In genomic region chr10:28722065-28722803, GRCh38 we compare ENCODE assay signal across 9 cellular contexts. TPM values are rescaled to one million over a fixed set of nuclear protein-coding genes. Genes with fewer than 3 reads are reported as not detected.
A peak's percentile ranks its signal among the peaks of the same experiment; 100 is the strongest.
DNase-seq lines count a peak whose midpoint lies in the region; ATAC-seq, FAIRE-seq and TF ChIP-seq lines count a peak whose summit lies in the region.
"Had no signal": no experiment of that assay in that cellular context is flagged by ENCODE, and none has a peak within 500 bp of the region (broad histone marks: within the 10 kb centered on the region; RNA-seq: fewer than 3 reads in every experiment).

No MANE protein-coding gene starts in this region.

- H3K4me1 ChIP-seq in HepG2 (ENCODE audit: insufficient read depth, low read length): peaks cover 44% of the 10 kb centered on the region
- peaks cover 7 to 15% (median 10%) of the 10 kb centered on the region in 4 donors for H3K4me1 ChIP-seq in stomach

- H3K4me2 ChIP-seq in HepG2 (ENCODE audit: low read depth, low read length): peak overlapping the region; percentile 83

- H3K4me3 ChIP-seq in coronary artery (peak overlapping the region; percentile 67), HepG2 (replicated peaks in 1 of 3; ENCODE audit: insufficient read depth in 1 of 3, low read depth in 2 of 3, low read length in 3 of 3) (peak overlapping the region; percentile 59 to 72 (median 63)), stomach (peak overlapping the region; percentile 34 to 44 (median 40))

- no peaks in the 10 kb centered on the region for H3K36me3 ChIP-seq in HepG2 (replicated peaks in 1 of 2; ENCODE audit: control insufficient read depth in 1 of 2, insufficient read depth in 2 of 2, low read length in 2 of 2)
- H3K36me3 ChIP-seq in stomach: no peaks in the 10 kb centered on the region

- DNase-seq in DMS153 treated with DMSO at 0.1 percent for 48 hours (lab: John Stamatoyannopoulos, UW; ENCODE audit: unreplicated experiment): peak; percentile 28
- DNase-seq in NCI-H2081 treated with DMSO at 0.1 percent for 48 hours (lab: John Stamatoyannopoulos, UW): peak; percentile 1
- peak; percentile 75 for DNase-seq in coronary artery (ENCODE audit: low spot score)
- DNase-seq in HepG2 (ENCODE audit: low spot score): no peak
- DNase-seq in stomach: no peak

- TF ChIP-seq POLR2A in HepG2 (IDR thresholded peaks at IDR 0.05; ENCODE audit: insufficient read depth in 1 of 2, low read depth in 2 of 2, low read length in 2 of 2) (no peak), stomach (IDR thresholded peaks at IDR 0.05) (no peak)

- no peak for TF ChIP-seq CTCF in coronary artery (IDR thresholded peaks at IDR 0.05)
- TF ChIP-seq CTCF in HepG2 (CRISPR knock-in tag; IDR thresholded peaks at IDR 0.05): peak; percentile 8; the same call in 1 of the 2 replicates
- TF ChIP-seq CTCF in stomach (IDR thresholded peaks at IDR 0.05): no peak

- peak overlapping the region; percentile 17; the same call in 1 of the 2 replicates for H3K9ac ChIP-seq in HepG2 (ENCODE audit: insufficient read depth, low read depth, low read length)

- no peak for TF ChIP-seq RAD21 in HepG2 (CRISPR knock-in tag; IDR thresholded peaks at IDR 0.05)

- in situ Hi-C loops in HepG2 (cut with HindIII; ENCODE audit: extremely low pct_ligation_motif_present, low pct_unique_long_range_greater_than_20kb): no loop called here

- 1% methylated on average over 22 of the region's 46 CpGs for WGBS in HepG2 (ENCODE audit: low lambda C conversion rate)
- 2 to 4% (median 2%) methylated on average over 43 to 46 of the region's 46 CpGs for WGBS in stomach, 5 donors

- H3K79me2 ChIP-seq in HepG2 (ENCODE audit: insufficient read depth, low read length): no peaks in the 10 kb centered on the region

- no peaks in the 10 kb centered on the region for H3K27me3 ChIP-seq in HepG2 (ENCODE audit: control insufficient read depth in 1 of 2, insufficient read depth in 2 of 2, low read length in 2 of 2)
- peaks cover 0 to 50% (median 13%) of the 10 kb centered on the region in 3 donors for H3K27me3 ChIP-seq in stomach

- FAIRE-seq in HepG2 (lab: Jason Lieb, UNC): no peak
- FAIRE-seq: islet of Langerhans had no signal

- H3K9me3 ChIP-seq in HepG2 (ENCODE audit: low read length) (no peaks in the 10 kb centered on the region), stomach (no peaks in the 10 kb centered on the region)

- H4K20me1 ChIP-seq in HepG2 (ENCODE audit: insufficient read depth, low read length): no peaks in the 10 kb centered on the region

- intact Hi-C loops in HepG2 (cut with micrococcal nuclease; ENCODE audit: unreplicated experiment): loop anchor here (5.0 kb wide), 1 partner anchor 85 kb away; no protein-coding TSS in a partner anchor
- intact Hi-C loops in stomach (cut with DNase I; ENCODE audit: low total_unique reads): no loop called here

- CTCF ChIA-PET in HepG2 (lab: Yijun Ruan, JAX; ENCODE audit: low intra/inter-chr PET ratio, low total read pairs): no interaction called here

- POLR2A ChIA-PET in HepG2 (lab: Yijun Ruan, JAX): interaction anchor here (0.7 to 1.2 kb wide), 2 partner anchors 16 to 45 kb away, joined by 3 to 4 read pairs; partner anchors contain the start of gene BAMBI

- TF ChIP-seq EP300 in HepG2 (IDR thresholded peaks at IDR 0.05; ENCODE audit: low read depth in 2 of 2, low read length in 2 of 2): no peak
- TF ChIP-seq EP300 in HepG2 (CRISPR knock-in tag; IDR thresholded peaks at IDR 0.05; ENCODE audit: borderline replicate concordance): no peak
- no peak for TF ChIP-seq EP300 in stomach (IDR thresholded peaks at IDR 0.05)

- H2AFZ ChIP-seq in HepG2 (ENCODE audit: low read length): no peak overlapping the region

- H3K27ac ChIP-seq in coronary artery: peak overlapping the region; percentile 33 to 61
- no peak overlapping the region for H3K27ac ChIP-seq in HepG2 (ENCODE audit: extremely low read length, insufficient read depth, low read length)
- peak overlapping the region in 2 of 5 donors; percentile 2 to 57 for H3K27ac ChIP-seq in stomach

- TSS peak; percentile 63 for BruUV-seq in HepG2 (replicated peaks; lab: Mats Ljungman, UMichigan)

- ATAC-seq in HepG2 (peak; percentile 88), GM19455 (IDR thresholded peaks at IDR 0.05; ENCODE audit: unreplicated experiment) (no peak), HG03039 (IDR thresholded peaks at IDR 0.05; ENCODE audit: unreplicated experiment) (no peak), HG03432 (IDR thresholded peaks at IDR 0.05; ENCODE audit: unreplicated experiment) (no peak)

TF ChIP-seq in HepG2, 621 proteins besides CTCF, POLR2A, EP300 and RAD21 (continues in another document):
- no peak for TF ChIP-seq ZNF530 (CRISPR knock-in tag; IDR thresholded peaks at IDR 0.05; ENCODE audit: low read depth)
- TF ChIP-seq KDM3A (CRISPR knock-in tag; IDR thresholded peaks at IDR 0.05; ENCODE audit: low read depth): no peak
- TF ChIP-seq ZNF343 (CRISPR knock-in tag; IDR thresholded peaks at IDR 0.05): no peak
- no peak for TF ChIP-seq ZSCAN20 (CRISPR knock-in tag; IDR thresholded peaks at IDR 0.05; ENCODE audit: borderline replicate concordance)
- no peak for TF ChIP-seq ZSCAN29 (CRISPR knock-in tag; conservative IDR thresholded peaks at IDR 0.05)
- TF ChIP-seq FOXM1 (CRISPR knock-in tag; IDR thresholded peaks at IDR 0.05): no peak
- TF ChIP-seq NR2F2 (IDR thresholded peaks at IDR 0.05; ENCODE audit: borderline replicate concordance, low read depth): no peak
- TF ChIP-seq HOXA3 (CRISPR knock-in tag; IDR thresholded peaks at IDR 0.05): peak; percentile 32
- no peak for TF ChIP-seq NFE2L2 (IDR thresholded peaks at IDR 0.05; ENCODE audit: low read length)
- no peak for TF ChIP-seq ZNF333 (CRISPR knock-in tag; IDR thresholded peaks at IDR 0.05; ENCODE audit: borderline replicate concordance)
- TF ChIP-seq NRL (CRISPR knock-in tag; IDR thresholded peaks at IDR 0.05; ENCODE audit: borderline replicate concordance): 0 out of 2 replicates have a peak, but pooled peaks have one; percentile 25
- TF ChIP-seq ZNF691 (CRISPR knock-in tag; IDR thresholded peaks at IDR 0.05; ENCODE audit: borderline replicate concordance, low read depth): 0 out of 2 replicates have a peak, but pooled peaks have one; percentile 46
- no peak for TF ChIP-seq MIER2 (CRISPR knock-in tag; IDR thresholded peaks at IDR 0.05)
- TF ChIP-seq MED8 (CRISPR knock-in tag; IDR thresholded peaks at IDR 0.05; ENCODE audit: insufficient replicate concordance): no peak
- no peak for TF ChIP-seq ZNF749 (CRISPR knock-in tag; IDR thresholded peaks at IDR 0.05; ENCODE audit: borderline replicate concordance)
- TF ChIP-seq HCFC1 (IDR thresholded peaks at IDR 0.05; ENCODE audit: low read depth, low read length): no peak
- no peak; the same call in 1 of the 2 replicates for TF ChIP-seq ETV5 (CRISPR knock-in tag; IDR thresholded peaks at IDR 0.05; ENCODE audit: borderline replicate concordance)
- no peak for TF ChIP-seq BORCS8-MEF2B (CRISPR knock-in tag; IDR thresholded peaks at IDR 0.05)
- no peak for TF ChIP-seq ZNF484 (CRISPR knock-in tag; IDR thresholded peaks at IDR 0.05; ENCODE audit: borderline replicate concordance, low read depth)
- TF ChIP-seq DNMT1 (CRISPR knock-in tag; IDR thresholded peaks at IDR 0.05): no peak

RNA-seq across cellular contexts. Expression of gene BAMBI, which starts 44.9 kb away (rescaled TPM):
- 13.2 and 23.6 TPM in 2 replicates for total RNA-seq in HepG2 (2016; rRNA removed; fragmentation: Illumina TruSeq; extraction: Trizol)
- 5.9 and 7.5 TPM in 2 replicates for total RNA-seq in HepG2 (2016; cell fraction: cytosol; rRNA removed; fragmentation: Illumina TruSeq; extraction: Trizol; ENCODE audit: low read depth)
- 13.9 and 23.0 TPM in 2 replicates for total RNA-seq in HepG2 (2016; cell fraction: insoluble cytoplasmic fraction; rRNA removed; fragmentation: Illumina TruSeq; extraction: Trizol)
- total RNA-seq in HepG2 (2016; cell fraction: membrane; rRNA removed; fragmentation: Illumina TruSeq; extraction: Trizol): 12.2 and 13.9 TPM in 2 replicates
- 26.5 and 27.4 TPM in 2 replicates for total RNA-seq in HepG2 (2016; cell fraction: nucleus; rRNA removed; fragmentation: Illumina TruSeq; extraction: Trizol)
- 12.0 and 12.9 TPM in 2 replicates for polyA plus RNA-seq in HepG2 (2011; rRNA removed)
- polyA plus RNA-seq in HepG2 (2011; cell fraction: cytosol; rRNA removed): 11.4 and 12.6 TPM in 2 replicates
- polyA plus RNA-seq in HepG2 (2011; cell fraction: nucleus; rRNA removed): 15.1 and 17.1 TPM in 2 replicates
- 14.8 and 39.0 TPM in 2 replicates for polyA plus RNA-seq in HepG2 (2012)
- polyA plus RNA-seq in HepG2 (2016; cell fraction: cytosol; fragmentation: Illumina TruSeq; extraction: Trizol; ENCODE audit: low read depth): 3.1 and 4.6 TPM in 2 replicates
- 11.2 and 12.5 TPM in 2 replicates for polyA plus RNA-seq in HepG2 (2016; cell fraction: insoluble cytoplasmic fraction; fragmentation: Illumina TruSeq; extraction: Trizol; ENCODE audit: low read depth)
- polyA plus RNA-seq in HepG2 (2016; cell fraction: membrane; fragmentation: Illumina TruSeq; extraction: Trizol; ENCODE audit: low read depth): 6.7 and 8.6 TPM in 2 replicates
- 45.7 and 45.8 TPM in 2 replicates for polyA plus RNA-seq in HepG2 (2016; cell fraction: nucleus; fragmentation: Illumina TruSeq; extraction: Trizol; ENCODE audit: insufficient read depth, low read depth)
- 2.5 and 6.7 TPM in 2 replicates for polyA minus RNA-seq in HepG2 (2011; rRNA and poly(A)+ RNA removed; ENCODE audit: low replicate concordance)
- 6.2 and 7.0 TPM in 2 replicates for polyA minus RNA-seq in HepG2 (2011; cell fraction: cytosol; rRNA and poly(A)+ RNA removed)
- polyA minus RNA-seq in HepG2 (2011; cell fraction: nucleus; rRNA and poly(A)+ RNA removed): 6.8 and 10.7 TPM in 2 replicates
- total RNA-seq in stomach: 1 to 10 TPM in 2 of 5 donors, not detected in 3; 4.2 to 9.1 TPM
- 1 to 10 TPM in 2 of 3 donors, under 1 TPM in 1; 0.85 to 1.5 (median 1.2) TPM for polyA plus RNA-seq in stomach

Comparison
In these comparisons a context has a peak if more than half of its experiments do, and no peak if none do; other contexts are left out.
1. DNase-seq: peak in DMS153 treated with DMSO at 0.1 percent for 48 hours (single experiment), NCI-H2081 treated with DMSO at 0.1 percent for 48 hours (single experiment) and coronary artery (single experiment); none in HepG2 (single experiment) and stomach (single experiment).
2. Peak in every context shown above with its lines, with median percentiles within 50 percentile points of each other: H3K4me3 ChIP-seq.